In genomic region chr2:85697716-85698115, GRCh38 we compare ENCODE assay signal across 18 cellular contexts. TPM values are rescaled to one million over a fixed set of nuclear protein-coding genes. Genes with fewer than 3 reads are reported as not detected.
A peak's percentile ranks its signal among the peaks of the same experiment; 100 is the strongest.
DNase-seq lines count a peak whose midpoint lies in the region; ATAC-seq and TF ChIP-seq lines count a peak whose summit lies in the region.
"Had no signal": no experiment of that assay in that cellular context is flagged by ENCODE, and none has a peak within 500 bp of the region (broad histone marks: within the 10 kb centered on the region; RNA-seq: fewer than 3 reads in every experiment).

No MANE protein-coding gene starts in this region.

- H3K27ac Mint-ChIP-seq in activated CD8-positive, alpha-beta memory T cell treated with anti-CD3 and anti-CD28 coated beads, Interleukin-2, amount 10 ng/mL, durations not matched to agents 7 days and 5 days, result peak overlapping the region; percentile 21
- peak overlapping the region in 1 of 2 donors; percentile 97 for H3K27ac Mint-ChIP-seq in effector memory CD8-positive, alpha-beta T cell

- H3K27me3 Mint-ChIP-seq in activated CD8-positive, alpha-beta memory T cell treated with anti-CD3 and anti-CD28 coated beads, Interleukin-2, amount 10 ng/mL, durations not matched to agents 7 days and 5 days, result no peaks in the 10 kb centered on the region
- H3K27me3 Mint-ChIP-seq in effector memory CD8-positive, alpha-beta T cell, result no peaks in the 10 kb centered on the region

- H3K9me3 ChIP-seq in neutrophil, result no peaks in the 10 kb centered on the region
- no peaks in the 10 kb centered on the region for H3K9me3 ChIP-seq in colonic mucosa
- H3K9me3 ChIP-seq: SJSA1 had no signal

- no peak overlapping the region for H3K9ac ChIP-seq in colonic mucosa (ENCODE audit: low read depth in 2 of 2, low read length in 2 of 2)

- peak overlapping the region; percentile 11 for H3K4me3 Mint-ChIP-seq in activated CD8-positive, alpha-beta memory T cell treated with anti-CD3 and anti-CD28 coated beads, Interleukin-2, amount 10 ng/mL, durations not matched to agents 7 days and 5 days
- peak overlapping the region; percentile 79 to 89 for H3K4me3 Mint-ChIP-seq in effector memory CD8-positive, alpha-beta T cell

- TF ChIP-seq CTCF in HL-60 (IDR thresholded peaks at IDR 0.05; ENCODE audit: insufficient read depth, low read length) (no peak), neutrophil (IDR thresholded peaks at IDR 0.05) (no peak), colonic mucosa (IDR thresholded peaks at IDR 0.05) (no peak)

- H3K36me3 ChIP-seq in neutrophil, result no peaks in the 10 kb centered on the region
- no peaks in the 10 kb centered on the region for H3K36me3 ChIP-seq in colonic mucosa
- H3K36me3 ChIP-seq: SJSA1 had no signal

- DNase-seq in activated CD8-positive, alpha-beta memory T cell treated with anti-CD3 and anti-CD28 coated beads, Interleukin-2, amount 10 ng/mL, durations not matched to agents 7 days and 5 days, result peak; percentile 19
- DNase-seq in activated CD8-positive, alpha-beta memory T cell treated with anti-CD3 and anti-CD28 coated beads, Interleukin-2, amount 50 U/mL, for 4 hours, result no peak
- DNase-seq in HL-60 (ENCODE audit: low read depth in 1 of 2, low spot score in 1 of 2) (no peak), colonic mucosa (no peak)
- DNase-seq in effector memory CD8-positive, alpha-beta T cell, result no peak
- no peak for DNase-seq in NK-92 treated with Interleukin-12 subunit alpha and Interleukin-12 subunit beta, amount 100 ng/mL, for 24 hours (lab: John Stamatoyannopoulos, UW)
- DNase-seq: DMS53, H7, NCI-H1436, NCI-H2029, NCI-H2171 treated with DMSO at 0.1 percent for 48 hours, NCI-H748 treated with DMSO at 0.1 percent for 48 hours had no signal

- intact Hi-C loops in colonic mucosa (cut with DNase I), result no loop called here

- H3K4me3 ChIP-seq in HL-60 (replicated peaks; ENCODE audit: insufficient read depth, low read length), result no peak overlapping the region
- H3K4me3 ChIP-seq in neutrophil (ENCODE audit: low read depth in 1 of 2, low read length in 1 of 2), result peak overlapping the region; percentile 51 to 60
- no peak overlapping the region for H3K4me3 ChIP-seq in colonic mucosa
- H3K4me3 ChIP-seq: SJSA1 had no signal

- no peak for ATAC-seq in activated CD8-positive, alpha-beta memory T cell treated with anti-CD3 and anti-CD28 coated beads, Interleukin-2, amount 10 ng/mL, durations not matched to agents 7 days and 5 days
- ATAC-seq in effector memory CD8-positive, alpha-beta T cell (replicated peaks), result no peak
- ATAC-seq in GM21619 (IDR thresholded peaks at IDR 0.05; ENCODE audit: unreplicated experiment), result no peak

- CTCF ChIA-PET in activated CD8-positive, alpha-beta memory T cell treated with anti-CD3 and anti-CD28 coated beads, Interleukin-2, amount 10 ng/mL, durations not matched to agents 7 days and 5 days (lab: Charles Lee), result interaction anchor here (1.5 to 8.2 kb wide), 4 partner anchors 8 to 60 kb away, joined by 5 to 70 read pairs (median 9); no protein-coding TSS in a partner anchor

- H3K9me3 Mint-ChIP-seq in activated CD8-positive, alpha-beta memory T cell treated with anti-CD3 and anti-CD28 coated beads, Interleukin-2, amount 10 ng/mL, durations not matched to agents 7 days and 5 days (ENCODE audit: low read depth), result no peaks in the 10 kb centered on the region
- no peaks in the 10 kb centered on the region for H3K9me3 Mint-ChIP-seq in effector memory CD8-positive, alpha-beta T cell

- peaks cover 2% of the 10 kb centered on the region for H3K36me3 Mint-ChIP-seq in activated CD8-positive, alpha-beta memory T cell treated with anti-CD3 and anti-CD28 coated beads, Interleukin-2, amount 10 ng/mL, durations not matched to agents 7 days and 5 days
- peaks cover 77% of the 10 kb centered on the region for H3K36me3 Mint-ChIP-seq in effector memory CD8-positive, alpha-beta T cell (ENCODE audit: insufficient read depth)

- H3K27ac ChIP-seq in HL-60 (replicated peaks) (peak overlapping the region; percentile 76), neutrophil (peak overlapping the region; percentile 90), colonic mucosa (no peak overlapping the region)
- H3K27ac ChIP-seq: C4-2B, SJSA1 had no signal

- peaks cover 32 to 61% of the 10 kb centered on the region in 2 experiments for H3K4me1 ChIP-seq in neutrophil (ENCODE audit: control insufficient read depth in 1 of 2, insufficient read depth in 1 of 2, low read depth in 1 of 2, low read length in 1 of 2)
- H3K4me1 ChIP-seq in colonic mucosa, result no peaks in the 10 kb centered on the region

- H3K27me3 ChIP-seq in HL-60 (ENCODE audit: insufficient read depth, poor library complexity, severe bottlenecking), result no peaks in the 10 kb centered on the region
- no peaks in the 10 kb centered on the region for H3K27me3 ChIP-seq in neutrophil
- no peaks in the 10 kb centered on the region for H3K27me3 ChIP-seq in colonic mucosa
- H3K27me3 ChIP-seq: SJSA1 had no signal

- peaks cover 46% of the 10 kb centered on the region for H3K4me1 Mint-ChIP-seq in activated CD8-positive, alpha-beta memory T cell treated with anti-CD3 and anti-CD28 coated beads, Interleukin-2, amount 10 ng/mL, durations not matched to agents 7 days and 5 days
- peaks cover 13 to 30% of the 10 kb centered on the region in 2 donors for H3K4me1 Mint-ChIP-seq in effector memory CD8-positive, alpha-beta T cell (ENCODE audit: low read depth in 2 of 2)

RNA-seq across cellular contexts. Expression of gene GNLY, which starts 3.6 kb away (rescaled TPM):
- 1,000 to 10,000 TPM in 1 of 2 experiments, 100 to 1,000 TPM in 1; 364 to 1,915 TPM for total RNA-seq in activated CD8-positive, alpha-beta memory T cell treated with anti-CD3 and anti-CD28 coated beads, Interleukin-2, amount 10 ng/mL, durations not matched to agents 7 days and 5 days
- total RNA-seq in colonic mucosa, result 1 to 10 TPM in 1 of 2 donors, under 1 TPM in 1; 0.32 to 4.7 TPM
- total RNA-seq: H7, HT-29, NCI-H460, SJSA1 had no signal

RNA-seq across cellular contexts. Expression of gene SFTPB, which starts 29.7 kb away (rescaled TPM):
- total RNA-seq in activated CD8-positive, alpha-beta memory T cell treated with anti-CD3 and anti-CD28 coated beads, Interleukin-2, amount 10 ng/mL, durations not matched to agents 7 days and 5 days, result not detected
- total RNA-seq in colonic mucosa, result 10 to 100 TPM in 1 of 2 donors, under 1 TPM in 1; 0.29 to 17.3 TPM
- total RNA-seq: H7, HT-29, NCI-H460, SJSA1 had no signal

RNA-seq across cellular contexts. Expression of gene ATOH8, which starts 56.1 kb away (rescaled TPM):
- under 1 TPM; 0.12 to 0.40 TPM for total RNA-seq in activated CD8-positive, alpha-beta memory T cell treated with anti-CD3 and anti-CD28 coated beads, Interleukin-2, amount 10 ng/mL, durations not matched to agents 7 days and 5 days
- total RNA-seq in colonic mucosa, result 1 to 10 TPM; 2.5 TPM

Comparison
In these comparisons a context has a peak if more than half of its experiments do, and no peak if none do; other contexts are left out.
1. H3K4me3 ChIP-seq: peak in neutrophil (2 of 2); none in HL-60 (single experiment) and colonic mucosa (single experiment).
2. RNA of gene GNLY, which starts 3.6 kb away (total RNA-seq): 364 to 1,915 TPM in activated CD8-positive, alpha-beta memory T cell treated with anti-CD3 and anti-CD28 coated beads, Interleukin-2, amount 10 ng/mL, durations not matched to agents 7 days and 5 days; 0.32 to 4.7 TPM in colonic mucosa; every median in the first group is over 10 times any median in the second.